Comparison of ENCODE assay signal across 1 cellular context in genomic region chr22:30004101-30004500, GRCh38.
TF ChIP-seq lines count a peak whose summit lies in the region.

No MANE protein-coding gene starts in this region.

TF ChIP-seq in GM23338, 12 proteins besides CTCF, POLR2A, EP300 and RAD21:
- TF ChIP-seq CREB1 (CRISPR knock-in tag; IDR thresholded peaks at IDR 0.05; ENCODE audit: low read depth) (no peak), ETS1 (IDR thresholded peaks at IDR 0.05) (no peak), ZNF114 (CRISPR knock-in tag; IDR thresholded peaks at IDR 0.05) (no peak), STAT1 (IDR thresholded peaks at IDR 0.05; ENCODE audit: unreplicated experiment) (no peak), ZNF462 (CRISPR knock-in tag; IDR thresholded peaks at IDR 0.05) (no peak), NANOG (IDR thresholded peaks at IDR 0.05; ENCODE audit: borderline replicate concordance) (no peak), POLR2AphosphoS5 (IDR thresholded peaks at IDR 0.05; ENCODE audit: low read depth) (no peak), JUNB (IDR thresholded peaks at IDR 0.05; ENCODE audit: unreplicated experiment) (no peak), ZNF331 (CRISPR knock-in tag; IDR thresholded peaks at IDR 0.05; ENCODE audit: low read depth) (no peak)
TF ChIP-seq in GM23338: peak in this region for 0.
